9 cellular contexts compared by ENCODE assay signal in genomic region chr9:14315754-14316573, GRCh38. TPM values are rescaled to one million over a fixed set of nuclear protein-coding genes. Genes with fewer than 3 reads are reported as not detected.
A peak's percentile ranks its signal among the peaks of the same experiment; 100 is the strongest.
DNase-seq lines count a peak whose midpoint lies in the region; ATAC-seq and TF ChIP-seq lines count a peak whose summit lies in the region.
"Had no signal": no experiment of that assay in that cellular context is flagged by ENCODE, and none has a peak within 500 bp of the region (broad histone marks: within the 10 kb centered on the region; RNA-seq: fewer than 3 reads in every experiment).

No MANE protein-coding gene starts in this region.

- ATAC-seq in thoracic aorta (ENCODE audit: insufficient number of reproducible peaks, low FRiP score, low read depth) (no peak), GM21447 (IDR thresholded peaks at IDR 0.05; ENCODE audit: unreplicated experiment) (no peak)

- H3K36me3 ChIP-seq in liver (ENCODE audit: control insufficient read depth in 4 of 4, insufficient read depth in 3 of 4, low read depth in 1 of 4, low read length in 3 of 4) = no peaks in the 10 kb centered on the region
- H3K36me3 ChIP-seq in thoracic aorta = no peaks in the 10 kb centered on the region
- H3K36me3 ChIP-seq: BLaER1 had no signal

- peak overlapping the region in 1 of 2 donors; percentile 22 for H3K9ac ChIP-seq in liver (ENCODE audit: low read depth in 1 of 2, low read length in 2 of 2)
- H3K9ac ChIP-seq: BLaER1 had no signal

- DNase-seq in DMS53 (lab: John Stamatoyannopoulos, UW) (peak; percentile 21), DMS53 treated with DMSO at 0.1 percent for 48 hours (lab: John Stamatoyannopoulos, UW; ENCODE audit: unreplicated experiment) (no peak), NCI-H774 (lab: John Stamatoyannopoulos, UW) (peak; percentile 55), coronary artery (ENCODE audit: low spot score) (peak; percentile 85), thoracic aorta (ENCODE audit: low spot score) (no peak)
- no peak for DNase-seq in stimulated activated naive CD4-positive, alpha-beta T cell treated with Interleukin-2 at 50 U/mL for 16 hours (lab: John Stamatoyannopoulos, UW)

- H3K4me1 ChIP-seq in liver (ENCODE audit: control insufficient read depth in 4 of 4, insufficient read depth in 4 of 4, low read length in 3 of 4) = peaks cover 5 to 52% (median 38%) of the 10 kb centered on the region in 4 donors
- peaks cover 5 to 32% of the 10 kb centered on the region in 2 donors for H3K4me1 ChIP-seq in thoracic aorta (ENCODE audit: control insufficient read depth in 1 of 2, low read depth in 2 of 2)

- WGBS in liver = 8% methylated on average over 46 of the region's 46 CpGs

- H3K27ac ChIP-seq in coronary artery (peak overlapping the region; percentile 87 to 100), liver (ENCODE audit: low read depth in 1 of 2, low read length in 2 of 2) (peak overlapping the region; percentile 64 to 69), thoracic aorta (peak overlapping the region; percentile 89 to 98)
- H3K27ac ChIP-seq: BLaER1 had no signal

- H3K27me3 ChIP-seq in liver (ENCODE audit: control insufficient read depth in 4 of 4, insufficient read depth in 4 of 4, low read length in 3 of 4) (no peaks in the 10 kb centered on the region), thoracic aorta (replicated peaks; ENCODE audit: insufficient read depth) (no peaks in the 10 kb centered on the region)
- H3K27me3 ChIP-seq: BLaER1 had no signal

- H3K9me3 ChIP-seq in liver (ENCODE audit: control insufficient read depth in 4 of 4, low read length in 3 of 4) = no peaks in the 10 kb centered on the region
- no peaks in the 10 kb centered on the region for H3K9me3 ChIP-seq in thoracic aorta

- peak in 1 of 2 donors; percentile 23 for TF ChIP-seq RAD21 in liver (IDR thresholded peaks at IDR 0.05)

- H3K4me3 ChIP-seq in coronary artery (peak overlapping the region; percentile 95), liver (ENCODE audit: low read depth in 1 of 3, low read length in 3 of 3) (peak overlapping the region; percentile 24 to 95 (median 66)), thoracic aorta (peak overlapping the region; percentile 81)
- H3K4me3 ChIP-seq: BLaER1 had no signal

- TF ChIP-seq CTCF in coronary artery (IDR thresholded peaks at IDR 0.05) (no peak), liver (IDR thresholded peaks at IDR 0.05; ENCODE audit: low read depth, low read length, missing input control) (no peak), thoracic aorta (IDR thresholded peaks at IDR 0.05) (no peak)

TF ChIP-seq in liver, 16 proteins besides CTCF, POLR2A, EP300 and RAD21:
- TF ChIP-seq FOXA2 (IDR thresholded peaks at IDR 0.05) (no peak), HNF4A (conservative IDR thresholded peaks at IDR 0.05) (peak in 1 of 2 donors; percentile 3)
TF ChIP-seq in liver: peak in this region for 1.

RNA-seq across cellular contexts. Expression of gene NFIB, which starts 2.0 kb away (rescaled TPM):
- total RNA-seq in liver (10 to 100 TPM in 1 of 2 donors, 1 to 10 TPM in 1; 3.2 to 23.2 TPM), thoracic aorta (100 to 1,000 TPM in 1 of 2 donors, 10 to 100 TPM in 1; 54.8 to 114 TPM)
- 10 to 100 TPM in 1 of 2 donors, 1 to 10 TPM in 1; 4.2 to 11.7 TPM for polyA plus RNA-seq in liver

Comparison
In these comparisons a context has a peak if more than half of its experiments do, and no peak if none do; other contexts are left out.
1. DNase-seq: peak in DMS53 (single experiment), NCI-H774 (single experiment) and coronary artery (single experiment); none in DMS53 treated with DMSO at 0.1 percent for 48 hours (single experiment), thoracic aorta (single experiment) and stimulated activated naive CD4-positive, alpha-beta T cell treated with Interleukin-2 at 50 U/mL for 16 hours (single experiment).
2. Peak in every context shown above with its lines, with median percentiles within 50 percentile points of each other: H3K27ac ChIP-seq and H3K4me3 ChIP-seq.